In the genomic region with DNA sequence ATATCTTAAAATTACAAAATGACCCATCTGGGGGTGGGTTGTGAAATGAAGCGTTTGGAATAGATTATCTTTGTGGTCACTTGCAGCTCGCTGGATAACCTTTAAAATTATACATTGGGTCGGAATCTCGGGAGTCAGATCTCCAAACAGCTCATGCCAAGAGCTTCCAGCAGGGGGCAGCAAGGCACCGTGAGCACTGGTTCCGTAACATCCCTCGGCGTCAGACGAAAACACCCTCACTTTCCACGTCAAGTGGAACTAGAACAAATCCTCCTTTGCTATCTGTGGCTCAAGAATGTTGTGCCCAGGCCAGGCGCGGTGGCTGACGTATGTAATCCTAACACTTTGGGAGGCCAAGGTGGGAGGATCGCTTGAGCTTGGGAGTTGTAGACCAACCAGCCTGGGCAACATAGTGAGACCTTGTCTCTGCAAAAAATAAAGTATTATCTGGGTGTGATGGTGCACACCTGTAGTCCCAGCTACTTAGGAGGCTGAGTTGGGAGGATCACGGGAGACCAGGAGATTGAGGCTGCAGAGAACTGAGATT, we compare ENCODE assay signal across 8 cellular contexts. TPM values are rescaled to one million over a fixed set of nuclear protein-coding genes. Genes with fewer than 3 reads are reported as not detected.
DNase-seq lines count a peak whose midpoint lies in the region; ATAC-seq and TF ChIP-seq lines count a peak whose summit lies in the region.

No MANE protein-coding gene starts in this region.

- ATAC-seq in GM21528 (IDR thresholded peaks at IDR 0.05; ENCODE audit: low FRiP score, unreplicated experiment) = no peak

- no peak overlapping the region for H3K9ac ChIP-seq in endodermal cell (ENCODE audit: extremely low read depth, low read length, poor library complexity, severe bottlenecking)

- DNase-seq in DMS53 (lab: John Stamatoyannopoulos, UW) (peak; percentile 83), HPDE6-E6E7 (ENCODE audit: extremely low spot score) (peak; percentile 61), NOMO-1 (lab: John Stamatoyannopoulos, UW; ENCODE audit: unreplicated experiment in 2 of 2) (peak; percentile 40 to 66), endodermal cell (peak; percentile 93), mesothelial cell of epicardium (ENCODE audit: low spot score in 2 of 2, unreplicated experiment in 2 of 2) (peak; percentile 50 to 83)
- peak; percentile 47 to 59 for DNase-seq in activated CD8-positive, alpha-beta memory T cell treated with anti-CD3 and anti-CD28 coated beads for 4 hours (ENCODE audit: low read depth in 2 of 2)
- DNase-seq in stimulated activated CD8-positive, alpha-beta memory T cell treated with anti-CD3 and anti-CD28 coated beads, Interleukin-15, amount 100 ng/mL, for 4 hours (ENCODE audit: low read depth in 2 of 2) = peak; percentile 31 to 51

- peaks cover 43% of the 10 kb centered on the region for H3K36me3 Mint-ChIP-seq in endodermal cell (ENCODE audit: low read depth)
- peaks cover 18% of the 10 kb centered on the region for H3K36me3 Mint-ChIP-seq in mesothelial cell of epicardium

- H3K4me1 Mint-ChIP-seq in endodermal cell (peaks cover 44% of the 10 kb centered on the region), mesothelial cell of epicardium (peaks cover 17% of the 10 kb centered on the region)

- WGBS in endodermal cell (ENCODE audit: insufficient coverage in 1 of 2, insufficient read length in 1 of 2), 2 experiments = 61 to 65% methylated on average over 9 to 15 of the region's 15 CpGs

- no peaks in the 10 kb centered on the region for H3K27me3 ChIP-seq in endodermal cell (ENCODE audit: control insufficient read depth, insufficient read depth, low read length, poor library complexity, severe bottlenecking)

- H3K27ac Mint-ChIP-seq in endodermal cell (peak overlapping the region; percentile 33), mesothelial cell of epicardium (no peak overlapping the region)

- peaks cover 47% of the 10 kb centered on the region for H3K36me3 ChIP-seq in endodermal cell (ENCODE audit: control insufficient read depth, insufficient read depth, low read length)

- H3K4me3 Mint-ChIP-seq in endodermal cell (no peak overlapping the region), mesothelial cell of epicardium (no peak overlapping the region)

- H3K9me3 ChIP-seq in endodermal cell (ENCODE audit: control insufficient read depth, low read length) = no peaks in the 10 kb centered on the region

- no peak overlapping the region for H3K4me3 ChIP-seq in endodermal cell (ENCODE audit: low read length)

- no peaks in the 10 kb centered on the region for H3K27me3 Mint-ChIP-seq in endodermal cell (ENCODE audit: insufficient read depth)
- peaks cover 3% of the 10 kb centered on the region for H3K27me3 Mint-ChIP-seq in mesothelial cell of epicardium (ENCODE audit: low read depth)

- H3K4me1 ChIP-seq in endodermal cell (ENCODE audit: control insufficient read depth, insufficient read depth, low read length) = peaks cover 14% of the 10 kb centered on the region

- H3K9me3 Mint-ChIP-seq in endodermal cell (no peaks in the 10 kb centered on the region), mesothelial cell of epicardium (no peaks in the 10 kb centered on the region)

- TF ChIP-seq CTCF in endodermal cell (conservative IDR thresholded peaks at IDR 0.05) (peak; percentile 96), mesothelial cell of epicardium (IDR thresholded peaks at IDR 0.05; ENCODE audit: unreplicated experiment) (peak; percentile 96)

- no peak overlapping the region for H3K27ac ChIP-seq in endodermal cell (ENCODE audit: low read depth, low read length)

RNA-seq across cellular contexts. Expression of gene UMPS, which starts 31.1 kb away (rescaled TPM):
- 10 to 100 TPM; 53.9 to 60.8 TPM for total RNA-seq in endodermal cell
- polyA plus RNA-seq in endodermal cell (2013, experiment 1 of 2) = 30.3 TPM
- polyA plus RNA-seq in endodermal cell (2013, experiment 2 of 2) = 25.0 TPM
- 35.9 to 40.7 TPM (median 37.3 TPM) in 3 replicates for total RNA-seq in mesothelial cell of epicardium

Comparison
In these comparisons a context has a peak if more than half of its experiments do, and no peak if none do; other contexts are left out.
1. DNase-seq: peak in every context shown above with its lines; median percentile 93 in endodermal cell; 83 in DMS53; 66 in mesothelial cell of epicardium; 61 in HPDE6-E6E7; 53 in NOMO-1; 53 in activated CD8-positive, alpha-beta memory T cell treated with anti-CD3 and anti-CD28 coated beads for 4 hours; 41 in stimulated activated CD8-positive, alpha-beta memory T cell treated with anti-CD3 and anti-CD28 coated beads, Interleukin-15, amount 100 ng/mL, for 4 hours.